Comparison of ENCODE assay signal across 1 cellular context in the genomic region with DNA sequence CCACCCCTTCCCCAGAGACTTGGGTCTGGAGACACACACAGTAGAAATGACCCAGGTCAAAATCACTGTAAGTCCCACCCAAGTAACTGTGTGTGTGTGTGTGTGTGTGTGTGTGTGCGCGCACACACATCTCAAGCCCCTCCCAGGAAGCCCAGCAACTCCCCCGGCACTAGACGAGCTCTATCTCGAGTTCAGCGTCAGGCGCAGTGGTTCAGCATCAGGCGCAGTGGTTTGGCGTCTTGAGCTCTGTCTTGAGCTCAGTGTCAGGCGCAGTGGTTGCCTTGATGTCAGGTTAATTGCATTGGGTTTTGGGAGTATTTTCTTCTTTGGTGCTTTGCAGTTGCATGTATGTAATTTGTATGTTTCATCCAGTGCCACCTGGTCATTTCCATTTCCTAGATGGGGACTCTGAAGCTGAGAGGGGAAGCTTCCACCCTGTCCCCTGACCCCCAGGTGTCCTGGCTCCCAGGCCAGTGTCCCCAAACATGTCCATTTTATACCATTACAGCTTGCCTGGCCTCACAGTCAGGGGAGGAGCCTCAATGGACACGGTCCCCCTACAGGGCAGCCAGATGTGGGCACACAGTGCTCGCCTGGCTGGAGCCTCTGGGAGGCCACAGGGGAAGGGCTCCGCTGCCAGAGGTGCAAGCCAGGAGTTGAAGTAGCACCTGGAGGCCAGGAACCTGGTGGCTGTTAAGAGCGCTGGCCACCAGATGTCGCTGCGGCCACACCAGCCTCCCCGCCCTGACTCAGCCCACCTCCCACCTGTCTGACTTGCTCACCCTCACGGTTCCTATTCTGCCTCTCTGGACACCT.
TF ChIP-seq lines count a peak whose summit lies in the region.

No MANE protein-coding gene starts in this region.

TF ChIP-seq in HepG2, 621 proteins besides CTCF, POLR2A, EP300 and RAD21 (continued from another document and continues in another):
- TF ChIP-seq, protein P1, sequence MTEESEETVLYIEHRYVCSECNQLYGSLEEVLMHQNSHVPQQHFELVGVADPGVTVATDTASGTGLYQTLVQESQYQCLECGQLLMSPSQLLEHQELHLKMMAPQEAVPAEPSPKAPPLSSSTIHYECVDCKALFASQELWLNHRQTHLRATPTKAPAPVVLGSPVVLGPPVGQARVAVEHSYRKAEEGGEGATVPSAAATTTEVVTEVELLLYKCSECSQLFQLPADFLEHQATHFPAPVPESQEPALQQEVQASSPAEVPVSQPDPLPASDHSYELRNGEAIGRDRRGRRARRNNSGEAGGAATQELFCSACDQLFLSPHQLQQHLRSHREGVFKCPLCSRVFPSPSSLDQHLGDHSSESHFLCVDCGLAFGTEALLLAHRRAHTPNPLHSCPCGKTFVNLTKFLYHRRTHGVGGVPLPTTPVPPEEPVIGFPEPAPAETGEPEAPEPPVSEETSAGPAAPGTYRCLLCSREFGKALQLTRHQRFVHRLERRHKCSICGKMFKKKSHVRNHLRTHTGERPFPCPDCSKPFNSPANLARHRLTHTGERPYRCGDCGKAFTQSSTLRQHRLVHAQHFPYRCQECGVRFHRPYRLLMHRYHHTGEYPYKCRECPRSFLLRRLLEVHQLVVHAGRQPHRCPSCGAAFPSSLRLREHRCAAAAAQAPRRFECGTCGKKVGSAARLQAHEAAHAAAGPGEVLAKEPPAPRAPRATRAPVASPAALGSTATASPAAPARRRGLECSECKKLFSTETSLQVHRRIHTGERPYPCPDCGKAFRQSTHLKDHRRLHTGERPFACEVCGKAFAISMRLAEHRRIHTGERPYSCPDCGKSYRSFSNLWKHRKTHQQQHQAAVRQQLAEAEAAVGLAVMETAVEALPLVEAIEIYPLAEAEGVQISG (CRISPR knock-in tag; IDR thresholded peaks at IDR 0.05): peak; percentile 51; the same call in 1 of the 2 replicates
- TF ChIP-seq, protein P2, sequence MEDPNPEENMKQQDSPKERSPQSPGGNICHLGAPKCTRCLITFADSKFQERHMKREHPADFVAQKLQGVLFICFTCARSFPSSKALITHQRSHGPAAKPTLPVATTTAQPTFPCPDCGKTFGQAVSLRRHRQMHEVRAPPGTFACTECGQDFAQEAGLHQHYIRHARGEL (CRISPR knock-in tag; IDR thresholded peaks at IDR 0.05): no peak
- TF ChIP-seq TCF7L2 (IDR thresholded peaks at IDR 0.05; ENCODE audit: low read depth, low read length) (no peak), FOXM1 (CRISPR knock-in tag; IDR thresholded peaks at IDR 0.05) (no peak), NONO (IDR thresholded peaks at IDR 0.05) (no peak), NONO (CRISPR knock-in tag; conservative IDR thresholded peaks at IDR 0.05) (no peak), ZFP82 (CRISPR knock-in tag; IDR thresholded peaks at IDR 0.05; ENCODE audit: borderline replicate concordance) (no peak), ZMYM3 (CRISPR knock-in tag; IDR thresholded peaks at IDR 0.05) (0 out of 2 replicates have a peak, but pooled peaks have one; percentile 17), MTA1 (CRISPR knock-in tag; IDR thresholded peaks at IDR 0.05; ENCODE audit: borderline replicate concordance) (peak; percentile 14; the same call in 1 of the 2 replicates), NR3C1 (CRISPR knock-in tag; IDR thresholded peaks at IDR 0.05) (no peak), HNRNPK (IDR thresholded peaks at IDR 0.05; ENCODE audit: low read depth, low read length, poor library complexity, severe bottlenecking) (no peak), ZNF563 (CRISPR knock-in tag; IDR thresholded peaks at IDR 0.05) (no peak), ZNF614 (CRISPR knock-in tag; IDR thresholded peaks at IDR 0.05; ENCODE audit: borderline replicate concordance) (0 out of 2 replicates have a peak, but pooled peaks have one; percentile 39), ZNF101 (CRISPR knock-in tag; IDR thresholded peaks at IDR 0.05; ENCODE audit: borderline replicate concordance, low read depth) (no peak), KLF15 (CRISPR knock-in tag; IDR thresholded peaks at IDR 0.05; ENCODE audit: borderline replicate concordance) (no peak), ZNF138 (CRISPR knock-in tag; IDR thresholded peaks at IDR 0.05; ENCODE audit: low read depth) (peak; percentile 79; the same call in 1 of the 2 replicates), PRPF4 (IDR thresholded peaks at IDR 0.05; ENCODE audit: low read depth, low read length, poor library complexity, severe bottlenecking) (no peak), CHD2 (IDR thresholded peaks at IDR 0.05; ENCODE audit: low read depth, low read length) (no peak), SIX1 (CRISPR knock-in tag; IDR thresholded peaks at IDR 0.05; ENCODE audit: borderline replicate concordance) (no peak), MIER3 (CRISPR knock-in tag; IDR thresholded peaks at IDR 0.05; ENCODE audit: borderline replicate concordance) (peak; percentile 63; the same call in 1 of the 2 replicates), ZNF572 (CRISPR knock-in tag; IDR thresholded peaks at IDR 0.05) (no peak), SP2 (CRISPR knock-in tag; IDR thresholded peaks at IDR 0.05) (no peak), HNF4A (CRISPR knock-in tag; IDR thresholded peaks at IDR 0.05) (no peak), ZNF44 (CRISPR knock-in tag; IDR thresholded peaks at IDR 0.05) (no peak), SKI (IDR thresholded peaks at IDR 0.05; ENCODE audit: partially characterized antibody) (peak; percentile 47), ERF (CRISPR knock-in tag; IDR thresholded peaks at IDR 0.05) (peak; percentile 81; the same call in 1 of the 2 replicates), ZSCAN25 (CRISPR knock-in tag; IDR thresholded peaks at IDR 0.05) (no peak), SMC3 (IDR thresholded peaks at IDR 0.05; ENCODE audit: low read length) (peak; percentile 82; the same call in 1 of the 2 replicates), ZNF75D (CRISPR knock-in tag; IDR thresholded peaks at IDR 0.05; ENCODE audit: borderline replicate concordance) (no peak)
- TF ChIP-seq, protein P3, sequence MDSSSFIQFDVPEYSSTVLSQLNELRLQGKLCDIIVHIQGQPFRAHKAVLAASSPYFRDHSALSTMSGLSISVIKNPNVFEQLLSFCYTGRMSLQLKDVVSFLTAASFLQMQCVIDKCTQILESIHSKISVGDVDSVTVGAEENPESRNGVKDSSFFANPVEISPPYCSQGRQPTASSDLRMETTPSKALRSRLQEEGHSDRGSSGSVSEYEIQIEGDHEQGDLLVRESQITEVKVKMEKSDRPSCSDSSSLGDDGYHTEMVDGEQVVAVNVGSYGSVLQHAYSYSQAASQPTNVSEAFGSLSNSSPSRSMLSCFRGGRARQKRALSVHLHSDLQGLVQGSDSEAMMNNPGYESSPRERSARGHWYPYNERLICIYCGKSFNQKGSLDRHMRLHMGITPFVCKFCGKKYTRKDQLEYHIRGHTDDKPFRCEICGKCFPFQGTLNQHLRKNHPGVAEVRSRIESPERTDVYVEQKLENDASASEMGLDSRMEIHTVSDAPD (CRISPR knock-in tag; IDR thresholded peaks at IDR 0.05): no peak
- TF ChIP-seq, protein P4, sequence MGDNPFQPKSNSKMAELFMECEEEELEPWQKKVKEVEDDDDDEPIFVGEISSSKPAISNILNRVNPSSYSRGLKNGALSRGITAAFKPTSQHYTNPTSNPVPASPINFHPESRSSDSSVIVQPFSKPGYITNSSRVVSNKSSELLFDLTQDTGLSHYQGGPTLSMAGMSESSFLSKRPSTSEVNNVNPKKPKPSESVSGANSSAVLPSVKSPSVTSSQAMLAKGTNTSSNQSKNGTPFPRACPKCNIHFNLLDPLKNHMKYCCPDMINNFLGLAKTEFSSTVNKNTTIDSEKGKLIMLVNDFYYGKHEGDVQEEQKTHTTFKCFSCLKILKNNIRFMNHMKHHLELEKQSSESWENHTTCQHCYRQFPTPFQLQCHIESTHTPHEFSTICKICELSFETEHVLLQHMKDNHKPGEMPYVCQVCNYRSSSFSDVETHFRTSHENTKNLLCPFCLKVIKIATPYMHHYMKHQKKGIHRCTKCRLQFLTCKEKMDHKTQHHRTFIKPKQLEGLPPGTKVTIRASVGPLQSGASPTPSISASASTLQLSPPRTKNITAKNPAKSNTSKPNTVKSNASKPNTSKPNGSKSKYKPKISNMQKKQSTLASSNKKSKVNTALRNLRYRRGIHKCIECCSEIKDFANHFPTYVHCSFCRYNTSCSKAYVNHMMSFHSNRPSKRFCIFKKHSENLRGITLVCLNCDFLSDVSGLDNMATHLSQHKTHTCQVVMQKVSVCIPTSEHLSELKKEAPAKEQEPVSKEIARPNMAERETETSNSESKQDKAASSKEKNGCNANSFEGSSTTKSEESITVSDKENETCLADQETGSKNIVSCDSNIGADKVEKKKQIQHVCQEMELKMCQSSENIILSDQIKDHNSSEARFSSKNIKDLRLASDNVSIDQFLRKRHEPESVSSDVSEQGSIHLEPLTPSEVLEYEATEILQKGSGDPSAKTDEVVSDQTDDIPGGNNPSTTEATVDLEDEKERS (CRISPR knock-in tag; IDR thresholded peaks at IDR 0.05): no peak
- TF ChIP-seq, protein P5, sequence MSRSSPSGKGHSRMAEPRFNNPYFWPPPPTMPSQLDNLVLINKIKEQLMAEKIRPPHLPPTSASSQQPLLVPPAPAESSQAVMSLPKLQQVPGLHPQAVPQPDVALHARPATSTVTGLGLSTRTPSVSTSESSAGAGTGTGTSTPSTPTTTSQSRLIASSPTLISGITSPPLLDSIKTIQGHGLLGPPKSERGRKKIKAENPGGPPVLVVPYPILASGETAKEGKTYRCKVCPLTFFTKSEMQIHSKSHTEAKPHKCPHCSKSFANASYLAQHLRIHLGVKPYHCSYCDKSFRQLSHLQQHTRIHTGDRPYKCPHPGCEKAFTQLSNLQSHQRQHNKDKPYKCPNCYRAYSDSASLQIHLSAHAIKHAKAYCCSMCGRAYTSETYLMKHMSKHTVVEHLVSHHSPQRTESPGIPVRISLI (CRISPR knock-in tag; IDR thresholded peaks at IDR 0.05; ENCODE audit: borderline replicate concordance): no peak
- TF ChIP-seq, protein P6, sequence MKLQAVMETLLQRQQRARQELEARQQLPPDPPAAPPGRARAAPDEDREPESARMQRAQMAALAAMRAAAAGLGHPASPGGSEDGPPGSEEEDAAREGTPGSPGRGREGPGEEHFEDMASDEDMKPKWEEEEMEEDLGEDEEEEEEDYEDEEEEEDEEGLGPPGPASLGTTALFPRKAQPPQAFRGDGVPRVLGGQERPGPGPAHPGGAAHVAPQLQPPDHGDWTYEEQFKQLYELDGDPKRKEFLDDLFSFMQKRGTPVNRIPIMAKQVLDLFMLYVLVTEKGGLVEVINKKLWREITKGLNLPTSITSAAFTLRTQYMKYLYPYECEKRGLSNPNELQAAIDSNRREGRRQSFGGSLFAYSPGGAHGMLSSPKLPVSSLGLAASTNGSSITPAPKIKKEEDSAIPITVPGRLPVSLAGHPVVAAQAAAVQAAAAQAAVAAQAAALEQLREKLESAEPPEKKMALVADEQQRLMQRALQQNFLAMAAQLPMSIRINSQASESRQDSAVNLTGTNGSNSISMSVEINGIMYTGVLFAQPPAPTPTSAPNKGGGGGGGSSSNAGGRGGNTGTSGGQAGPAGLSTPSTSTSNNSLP (IDR thresholded peaks at IDR 0.05; ENCODE audit: low read depth, low read length): no peak
- TF ChIP-seq, protein P7, sequence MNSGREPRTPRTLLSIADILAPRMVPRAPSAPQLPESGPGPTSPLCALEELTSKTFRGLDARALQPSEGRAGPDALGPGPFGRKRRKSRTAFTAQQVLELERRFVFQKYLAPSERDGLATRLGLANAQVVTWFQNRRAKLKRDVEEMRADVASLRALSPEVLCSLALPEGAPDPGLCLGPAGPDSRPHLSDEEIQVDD (CRISPR knock-in tag; IDR thresholded peaks at IDR 0.05; ENCODE audit: borderline replicate concordance): peak; percentile 42; the same call in 1 of the 2 replicates
- TF ChIP-seq, protein P8, sequence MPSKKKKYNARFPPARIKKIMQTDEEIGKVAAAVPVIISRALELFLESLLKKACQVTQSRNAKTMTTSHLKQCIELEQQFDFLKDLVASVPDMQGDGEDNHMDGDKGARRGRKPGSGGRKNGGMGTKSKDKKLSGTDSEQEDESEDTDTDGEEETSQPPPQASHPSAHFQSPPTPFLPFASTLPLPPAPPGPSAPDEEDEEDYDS (CRISPR knock-in tag; IDR thresholded peaks at IDR 0.05): peak; percentile 49; the same call in 1 of the 2 replicates
- TF ChIP-seq, protein P9, sequence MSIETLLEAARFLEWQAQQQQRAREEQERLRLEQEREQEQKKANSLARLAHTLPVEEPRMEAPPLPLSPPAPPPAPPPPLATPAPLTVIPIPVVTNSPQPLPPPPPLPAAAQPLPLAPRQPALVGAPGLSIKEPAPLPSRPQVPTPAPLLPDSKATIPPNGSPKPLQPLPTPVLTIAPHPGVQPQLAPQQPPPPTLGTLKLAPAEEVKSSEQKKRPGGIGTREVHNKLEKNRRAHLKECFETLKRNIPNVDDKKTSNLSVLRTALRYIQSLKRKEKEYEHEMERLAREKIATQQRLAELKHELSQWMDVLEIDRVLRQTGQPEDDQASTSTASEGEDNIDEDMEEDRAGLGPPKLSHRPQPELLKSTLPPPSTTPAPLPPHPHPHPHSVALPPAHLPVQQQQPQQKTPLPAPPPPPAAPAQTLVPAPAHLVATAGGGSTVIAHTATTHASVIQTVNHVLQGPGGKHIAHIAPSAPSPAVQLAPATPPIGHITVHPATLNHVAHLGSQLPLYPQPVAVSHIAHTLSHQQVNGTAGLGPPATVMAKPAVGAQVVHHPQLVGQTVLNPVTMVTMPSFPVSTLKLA (IDR thresholded peaks at IDR 0.05): no peak
